In the genomic region with DNA sequence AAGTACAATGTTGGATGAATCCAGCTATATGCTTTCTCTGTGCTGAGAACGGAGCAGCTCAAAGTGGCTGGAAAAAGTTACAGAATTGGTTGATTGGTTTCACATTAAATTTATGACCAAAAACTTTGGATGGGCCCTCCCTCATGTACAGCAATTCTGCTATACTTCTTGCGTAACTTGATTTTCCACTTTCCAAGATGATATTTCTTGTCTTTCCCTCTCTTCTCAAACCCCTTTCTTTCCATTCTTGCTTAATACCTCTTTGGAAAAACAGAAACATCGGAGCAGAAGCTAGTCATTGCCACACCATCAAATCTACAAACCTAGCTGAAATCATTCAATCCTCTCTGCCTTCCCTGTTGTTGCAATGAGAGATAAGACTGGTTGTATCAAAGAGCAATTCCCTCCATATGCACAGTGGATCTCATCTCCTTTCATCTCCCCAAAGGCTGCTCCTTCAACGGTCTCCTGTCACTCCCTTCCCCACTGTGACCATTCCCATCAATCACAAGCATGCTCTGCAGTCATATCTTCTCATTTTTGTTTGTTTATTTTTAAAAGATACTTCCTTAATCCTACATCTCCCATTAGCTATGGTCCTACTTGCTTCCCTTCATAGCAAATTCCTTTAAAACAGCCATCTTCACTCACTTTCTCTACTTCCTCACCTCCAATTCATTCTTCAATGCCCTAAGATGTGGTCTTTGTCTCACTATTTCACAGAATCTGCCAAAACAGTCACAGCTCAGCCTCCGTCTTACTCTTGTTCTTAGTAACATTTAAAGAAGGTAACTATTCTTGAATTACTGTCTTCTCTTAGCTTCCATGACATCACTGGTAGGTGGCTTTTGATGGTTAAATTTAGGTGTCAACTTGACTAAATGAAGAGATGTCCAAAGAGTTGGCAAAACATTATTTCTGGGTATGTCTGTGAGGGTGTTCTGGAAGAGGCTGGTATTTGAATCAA, we compare ENCODE assay signal across 23 cellular contexts.
"Had no signal": no experiment of that assay in that cellular context is flagged by ENCODE, and none has a peak within 500 bp of the region (broad histone marks: within the 10 kb centered on the region; RNA-seq: fewer than 3 reads in every experiment).

No MANE protein-coding gene starts in this region.

- H3K4me1 ChIP-seq: left ventricle myocardium inferior, lower lobe of right lung, suprapubic skin, thyroid gland had no signal

- H3K4me3 ChIP-seq: dorsolateral prefrontal cortex, hepatocyte, left ventricle myocardium inferior, lower lobe of right lung, sigmoid colon, skin epidermis, suprapubic skin, thyroid gland had no signal

- H3K79me2 ChIP-seq: hepatocyte had no signal

- H3K36me3 ChIP-seq: left ventricle myocardium inferior, lower lobe of right lung, sigmoid colon, suprapubic skin, thyroid gland had no signal

- ATAC-seq: left cardiac atrium, lower lobe of right lung, natural killer cell had no signal

- DNase-seq: cortex of kidney; dorsolateral prefrontal cortex; effector CD8-positive, alpha-beta T cell; foreskin melanocyte; head of caudate nucleus; kidney; left cardiac atrium; left ventricle myocardium inferior; lower lobe of right lung; natural killer cell; posterior cingulate gyrus; sigmoid colon; stimulated activated CD4-positive, alpha-beta T cell treated with anti-CD3 and anti-CD28 coated beads, Interleukin-4, amount 100 ng/mL, for 4 hours; stimulated activated naive CD4-positive, alpha-beta T cell; thyroid gland had no signal

- FAIRE-seq: kidney, urothelium cell line had no signal

- H3K27ac Mint-ChIP-seq: memory B cell, mesothelial cell of epicardium, natural killer cell, type B pancreatic cell had no signal

- H2AFZ ChIP-seq: hepatocyte had no signal

- H3K36me3 Mint-ChIP-seq: memory B cell, natural killer cell, type B pancreatic cell had no signal

- H3K4me3 Mint-ChIP-seq: memory B cell, mesothelial cell of epicardium, natural killer cell, neural crest cell, type B pancreatic cell had no signal

- H3K4me1 Mint-ChIP-seq: memory B cell, natural killer cell, neural crest cell had no signal

- H3K9me3 ChIP-seq: left ventricle myocardium inferior, lower lobe of right lung, sigmoid colon, suprapubic skin, thyroid gland had no signal

- H3K27me3 Mint-ChIP-seq: memory B cell, type B pancreatic cell had no signal

- H3K9me3 Mint-ChIP-seq: memory B cell, neural crest cell, type B pancreatic cell had no signal

- H3K27me3 ChIP-seq: dorsolateral prefrontal cortex, hepatocyte, sigmoid colon, suprapubic skin, thyroid gland had no signal

- H3K4me2 ChIP-seq: hepatocyte had no signal

- H3K27ac ChIP-seq: dorsolateral prefrontal cortex, hepatocyte, left ventricle myocardium inferior, lower lobe of right lung, sigmoid colon, skin epidermis, suprapubic skin, thyroid gland had no signal
